Comparison of ENCODE assay signal across 8 cellular contexts in the genomic region with DNA sequence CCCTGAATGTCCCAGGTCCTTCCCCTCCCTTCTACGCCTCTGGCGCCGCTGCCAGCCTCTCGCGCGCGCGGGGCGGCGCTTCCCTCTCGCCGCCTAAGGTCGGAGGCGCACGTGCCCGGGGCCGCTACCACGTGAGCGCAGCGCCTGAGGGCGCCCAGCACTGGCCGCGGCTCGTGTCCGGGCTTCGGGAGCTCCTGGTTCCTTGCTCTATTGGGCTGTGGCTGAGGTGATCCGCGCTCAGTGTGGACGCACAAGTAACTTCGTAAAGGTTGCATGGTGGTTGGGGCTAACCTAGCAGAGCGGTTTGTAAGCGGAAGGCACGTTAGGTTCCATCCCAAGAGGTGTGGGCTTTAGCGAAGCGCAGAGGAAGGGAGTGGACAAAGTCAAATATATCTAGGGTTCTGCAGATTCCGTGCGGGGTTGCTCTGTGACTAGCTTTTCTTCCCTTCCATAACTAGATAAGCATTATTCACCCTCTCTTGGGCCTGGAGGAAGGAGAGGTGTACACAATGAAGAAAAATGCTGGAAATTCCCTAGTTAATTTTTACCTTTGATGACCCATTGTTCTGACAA. TPM values are rescaled to one million over a fixed set of nuclear protein-coding genes. Genes with fewer than 3 reads are reported as not detected.
DNase-seq lines count a peak whose midpoint lies in the region; ATAC-seq, FAIRE-seq and TF ChIP-seq lines count a peak whose summit lies in the region.

No MANE protein-coding gene starts in this region.

- peaks cover 16% of the 10 kb centered on the region; the same call in 1 of the 2 replicates for H3K4me1 Mint-ChIP-seq in HFFc6 (ENCODE audit: low read depth)

- DNase-seq in HFFc6: no peak
- no peak for DNase-seq in brain microvascular endothelial cell
- DNase-seq in H54 (ENCODE audit: insufficient read length, low spot score): no peak
- no peak for DNase-seq in NCI-H1436 (lab: John Stamatoyannopoulos, UW)
- DNase-seq in activated T-cell treated with anti-CD3 and anti-CD28 coated beads, Interleukin-2, amount 50 U/mL, for 1 hour: no peak

- H3K27ac ChIP-seq in brain microvascular endothelial cell: no peak overlapping the region
- no peak overlapping the region for H3K27ac ChIP-seq in iPS-20b (ENCODE audit: low read length)

- ATAC-seq in HG02610 (IDR thresholded peaks at IDR 0.05; ENCODE audit: unreplicated experiment): no peak

- H3K36me3 Mint-ChIP-seq in HFFc6 (ENCODE audit: low read depth): no peaks in the 10 kb centered on the region

- H3K9me3 ChIP-seq in iPS-20b (ENCODE audit: insufficient read depth, low read depth, low read length) (no peaks in the 10 kb centered on the region), skeletal muscle satellite cell (replicated peaks; ENCODE audit: low read length) (no peaks in the 10 kb centered on the region)

- TF ChIP-seq CTCF in HFFc6 (IDR thresholded peaks at IDR 0.05) (no peak), brain microvascular endothelial cell (IDR thresholded peaks at IDR 0.05; ENCODE audit: low read depth, low read length, missing control alignments) (no peak)

- in situ Hi-C loops in brain microvascular endothelial cell (cut with HindIII; ENCODE audit: low pct_ligation_motif_present, low sequenced_read_pairs): no loop called here

- H3K4me3 Mint-ChIP-seq in HFFc6: peak overlapping the region; percentile 86

- H3K27me3 ChIP-seq in brain microvascular endothelial cell (replicated peaks) (peaks cover 9% of the 10 kb centered on the region), iPS-20b (ENCODE audit: insufficient read depth, low read length) (peaks cover 71% of the 10 kb centered on the region), skeletal muscle satellite cell (ENCODE audit: control insufficient read depth, insufficient read depth, low read length) (no peaks in the 10 kb centered on the region)

- H3K27ac Mint-ChIP-seq in HFFc6: no peak overlapping the region

- H3K4me1 ChIP-seq in iPS-20b (ENCODE audit: insufficient read depth, low read length): peaks cover 10% of the 10 kb centered on the region; the same call in 1 of the 2 replicates
- H3K4me1 ChIP-seq in skeletal muscle satellite cell (ENCODE audit: control insufficient read depth, insufficient read depth, low read length): peaks cover 11% of the 10 kb centered on the region

- peak overlapping the region; percentile 99 for H3K4me2 ChIP-seq in skeletal muscle satellite cell (ENCODE audit: low read length)

- H3K36me3 ChIP-seq in brain microvascular endothelial cell (replicated peaks) (no peaks in the 10 kb centered on the region), iPS-20b (ENCODE audit: insufficient read depth, low read depth, low read length) (no peaks in the 10 kb centered on the region), skeletal muscle satellite cell (ENCODE audit: insufficient read depth, low read length) (no peaks in the 10 kb centered on the region)

- no peaks in the 10 kb centered on the region for H3K9me3 Mint-ChIP-seq in HFFc6

- peak overlapping the region; percentile 62 for H3K4me3 ChIP-seq in brain microvascular endothelial cell (ENCODE audit: low read depth, low read length)
- peak overlapping the region; percentile 70 for H3K4me3 ChIP-seq in iPS-20b (ENCODE audit: low read length)
- peak overlapping the region; percentile 88 for H3K4me3 ChIP-seq in skeletal muscle satellite cell (ENCODE audit: low read length)

- no peak for FAIRE-seq in H54 (lab: Jason Lieb, UNC)

- peaks cover 16% of the 10 kb centered on the region for H3K27me3 Mint-ChIP-seq in HFFc6 (ENCODE audit: insufficient read depth)

- no peak for TF ChIP-seq POLR2A in H54 (IDR thresholded peaks at IDR 0.05; ENCODE audit: low read depth, low read length)

- no peak overlapping the region for H3K9ac ChIP-seq in iPS-20b (ENCODE audit: low read depth, low read length)
- peak overlapping the region; percentile 39 for H3K9ac ChIP-seq in skeletal muscle satellite cell (ENCODE audit: low read depth, low read length)

RNA-seq across cellular contexts. Expression of gene TLL1, which starts 1.8 kb away (rescaled TPM):
- total RNA-seq in HFFc6 (2021; fragmentation: NEBNext Ultra II Directional; extraction: Animal tissue kit (Norgen Biotek cat#: 25700)): under 1 TPM in 4 of 6 experiments, not detected in 2; 0.12 to 0.92 (median 0.32) TPM
- under 0.01 and 1.5 TPM in 2 replicates for total RNA-seq in skeletal muscle satellite cell (2012; rRNA removed)
